ENCODE assay signal across 8 cellular contexts in the genomic region with DNA sequence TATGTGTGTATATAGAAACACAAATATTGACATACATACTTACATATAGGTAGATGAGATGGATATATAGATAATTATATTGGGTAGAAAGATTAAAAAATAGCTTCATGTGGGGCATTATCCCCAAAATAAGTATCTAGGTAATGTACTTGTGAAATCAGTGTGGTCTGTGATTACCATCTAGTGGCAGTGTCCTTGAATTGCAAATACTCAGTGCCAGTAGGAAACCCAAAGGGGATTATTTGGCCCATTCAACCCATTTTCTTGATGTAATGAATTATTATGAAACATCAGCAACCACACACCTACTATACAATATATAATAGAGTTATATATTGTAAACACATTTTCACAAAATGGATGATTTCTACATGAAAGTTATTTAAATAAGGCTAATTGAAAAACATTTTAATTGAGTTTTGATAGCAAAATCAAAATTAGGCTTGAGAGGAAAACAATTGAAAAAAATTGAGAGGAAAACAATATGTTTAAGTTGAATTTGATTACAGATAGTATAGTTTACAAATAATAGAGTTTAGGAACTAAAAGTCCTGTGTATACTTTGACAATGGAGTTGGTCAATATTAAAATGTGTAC.
A peak's percentile ranks its signal among the peaks of the same experiment; 100 is the strongest.
DNase-seq lines count a peak whose midpoint lies in the region; ATAC-seq and TF ChIP-seq lines count a peak whose summit lies in the region.

No MANE protein-coding gene starts in this region.

- H3K27me3 Mint-ChIP-seq in endodermal cell (ENCODE audit: insufficient read depth) (no peaks in the 10 kb centered on the region), T-cell (no peaks in the 10 kb centered on the region)
- no peaks in the 10 kb centered on the region for H3K27me3 Mint-ChIP-seq in activated CD4-positive, alpha-beta T cell treated with anti-CD3 and anti-CD28 coated beads, Interleukin-2, amount 10 ng/mL, durations not matched to agents 7 days and 5 days

- no peak overlapping the region for H2AFZ ChIP-seq in HCT116 (ENCODE audit: low read depth, low read length, poor library complexity, severe bottlenecking)

- TF ChIP-seq POLR2A in HCT116 (IDR thresholded peaks at IDR 0.05; ENCODE audit: borderline replicate concordance, extremely low read depth, insufficient read depth, insufficient read length): no peak

- no peak overlapping the region for H3K4me3 ChIP-seq in HCT116 (replicated peaks in 1 of 2; ENCODE audit: low read depth in 1 of 2, low read length in 2 of 2)
- H3K4me3 ChIP-seq in endodermal cell (ENCODE audit: low read length): no peak overlapping the region

- RAD21 ChIA-PET in HCT116 (lab: Charles Lee; ENCODE audit: low non-redundant PET in 1 of 2, low total read pairs in 2 of 2, uncharacterized antibody in 2 of 2, unreplicated experiment in 2 of 2): interaction anchor here in 1 of 2 experiments (1.0 kb wide), 1 partner anchor 1943 kb away, joined by 3 read pairs; no protein-coding TSS in a partner anchor

- no peak overlapping the region for H3K4me2 ChIP-seq in HCT116 (ENCODE audit: low read length)

- intact Hi-C loops in HCT116 (cut with micrococcal nuclease): loop anchor here (1.0 to 10.0 kb wide), 5 partner anchors 356 to 1942 kb away; no protein-coding TSS in a partner anchor

- H3K9me3 ChIP-seq in HCT116 (ENCODE audit: control insufficient read depth in 1 of 2, insufficient read depth in 1 of 2, low read depth in 1 of 2, low read length in 2 of 2) (no peaks in the 10 kb centered on the region), endodermal cell (ENCODE audit: control insufficient read depth, low read length) (peaks cover 1% of the 10 kb centered on the region)

- no peaks in the 10 kb centered on the region for H3K9me2 ChIP-seq in HCT116 (ENCODE audit: insufficient read depth)

- BruUV-seq in HCT116 (replicated peaks; lab: Mats Ljungman, UMichigan): no TSS peak

- POLR2A ChIA-PET in HCT116 (lab: Charles Lee): no interaction called here
- POLR2A ChIA-PET in T-cell (lab: Charles Lee): no interaction called here
- POLR2A ChIA-PET in activated CD4-positive, alpha-beta T cell treated with anti-CD3 and anti-CD28 coated beads, Interleukin-2, amount 10 ng/mL, durations not matched to agents 7 days and 5 days (lab: Charles Lee): no interaction called here

- H4K20me1 ChIP-seq in HCT116 (ENCODE audit: insufficient read depth): no peaks in the 10 kb centered on the region

- H3K36me3 Mint-ChIP-seq in endodermal cell (ENCODE audit: low read depth) (no peaks in the 10 kb centered on the region), T-cell (no peaks in the 10 kb centered on the region)
- H3K36me3 Mint-ChIP-seq in activated CD4-positive, alpha-beta T cell treated with anti-CD3 and anti-CD28 coated beads, Interleukin-2, amount 10 ng/mL, durations not matched to agents 7 days and 5 days (ENCODE audit: low read depth): no peaks in the 10 kb centered on the region

- CTCF ChIA-PET in HCT116 (lab: Charles Lee) (interaction anchor here (0.6 to 1.1 kb wide), 5 partner anchors 168 to 1943 kb away, joined by 3 to 5 read pairs (median 3); no protein-coding TSS in a partner anchor), T-cell (lab: Charles Lee) (no interaction called here)
- CTCF ChIA-PET in activated CD4-positive, alpha-beta T cell treated with anti-CD3 and anti-CD28 coated beads, Interleukin-2, amount 10 ng/mL, durations not matched to agents 7 days and 5 days (lab: Charles Lee): no interaction called here

- H3K36me3 ChIP-seq in HCT116 (ENCODE audit: control insufficient read depth in 1 of 2, insufficient read depth in 2 of 2, low read length in 2 of 2) (no peaks in the 10 kb centered on the region), endodermal cell (ENCODE audit: control insufficient read depth, insufficient read depth, low read length) (no peaks in the 10 kb centered on the region)

- H3K9ac ChIP-seq in HCT116 (ENCODE audit: low read length): no peak overlapping the region
- no peak overlapping the region for H3K9ac ChIP-seq in endodermal cell (ENCODE audit: extremely low read depth, low read length, poor library complexity, severe bottlenecking)

- peak; percentile 67 for ATAC-seq in HCT116
- ATAC-seq in T-cell (replicated peaks in 1 of 4): no peak

- peaks cover 6% of the 10 kb centered on the region for H3K9me3 Mint-ChIP-seq in endodermal cell
- peaks cover 14 to 17% (median 15%) of the 10 kb centered on the region in 3 donors for H3K9me3 Mint-ChIP-seq in T-cell
- peaks cover 3% of the 10 kb centered on the region for H3K9me3 Mint-ChIP-seq in activated CD4-positive, alpha-beta T cell treated with anti-CD3 and anti-CD28 coated beads, Interleukin-2, amount 10 ng/mL, durations not matched to agents 7 days and 5 days

- DNase-seq in DMS114 treated with DMSO at 0.1 percent for 48 hours (lab: John Stamatoyannopoulos, UW; ENCODE audit: unreplicated experiment): peak; percentile 30
- peak; percentile 32 for DNase-seq in HCT116 (ENCODE audit: low read depth, low spot score)
- peak; percentile 0 for DNase-seq in NCI-H82 treated with DMSO at 0.1 percent for 48 hours (lab: John Stamatoyannopoulos, UW; ENCODE audit: unreplicated experiment)
- peak; percentile 44 for DNase-seq in endodermal cell
- peak; percentile 47 for DNase-seq in pons (ENCODE audit: low spot score)
- no peak for DNase-seq in T-cell
- DNase-seq in HK-2 (ENCODE audit: unreplicated experiment): no peak
- DNase-seq in activated CD4-positive, alpha-beta T cell treated with anti-CD3 and anti-CD28 coated beads, Interleukin-2, amount 10 ng/mL, durations not matched to agents 7 days and 5 days: no peak

- TF ChIP-seq CTCF in HCT116 (IDR thresholded peaks at IDR 0.05 in 2 of 3, conservative IDR thresholded peaks at IDR 0.05 in 1 of 3; ENCODE audit: borderline replicate concordance in 1 of 3, insufficient read depth in 1 of 3, low read depth in 2 of 3, low read length in 2 of 3) (peak; percentile 56 to 75 (median 63)), endodermal cell (conservative IDR thresholded peaks at IDR 0.05) (peak; percentile 91)

- no peaks in the 10 kb centered on the region for H3K79me2 ChIP-seq in HCT116 (ENCODE audit: insufficient read depth, low read length)

- no peaks in the 10 kb centered on the region for H3K4me1 ChIP-seq in HCT116 (ENCODE audit: control insufficient read depth in 1 of 2, insufficient read depth in 2 of 2, low read length in 2 of 2)
- H3K4me1 ChIP-seq in endodermal cell (ENCODE audit: control insufficient read depth, insufficient read depth, low read length): no peaks in the 10 kb centered on the region

- H3K27me3 ChIP-seq in HCT116 (ENCODE audit: insufficient read depth, low read length) (no peaks in the 10 kb centered on the region), endodermal cell (ENCODE audit: control insufficient read depth, insufficient read depth, low read length, poor library complexity, severe bottlenecking) (no peaks in the 10 kb centered on the region)

- no peak overlapping the region for H3K27ac Mint-ChIP-seq in endodermal cell
- H3K27ac Mint-ChIP-seq in T-cell: no peak overlapping the region
- H3K27ac Mint-ChIP-seq in activated CD4-positive, alpha-beta T cell treated with anti-CD3 and anti-CD28 coated beads, Interleukin-2, amount 10 ng/mL, durations not matched to agents 7 days and 5 days: no peak overlapping the region

- peaks cover 12% of the 10 kb centered on the region for H3K4me1 Mint-ChIP-seq in endodermal cell
- H3K4me1 Mint-ChIP-seq in T-cell: no peaks in the 10 kb centered on the region
- H3K4me1 Mint-ChIP-seq in activated CD4-positive, alpha-beta T cell treated with anti-CD3 and anti-CD28 coated beads, Interleukin-2, amount 10 ng/mL, durations not matched to agents 7 days and 5 days: no peaks in the 10 kb centered on the region

- H3K27ac ChIP-seq in HCT116 (ENCODE audit: low read depth, low read length) (no peak overlapping the region), endodermal cell (ENCODE audit: low read depth, low read length) (no peak overlapping the region)

- peak; percentile 83 for TF ChIP-seq RAD21 in HCT116 (IDR thresholded peaks at IDR 0.05; ENCODE audit: low read depth)

- H3K4me3 Mint-ChIP-seq in endodermal cell (no peak overlapping the region), T-cell (no peak overlapping the region)
- no peak overlapping the region for H3K4me3 Mint-ChIP-seq in activated CD4-positive, alpha-beta T cell treated with anti-CD3 and anti-CD28 coated beads, Interleukin-2, amount 10 ng/mL, durations not matched to agents 7 days and 5 days

TF ChIP-seq in HCT116, 20 proteins besides CTCF, POLR2A, EP300 and RAD21:
- TF ChIP-seq YY1 (IDR thresholded peaks at IDR 0.05; ENCODE audit: extremely low read depth, insufficient replicate concordance, low read depth, low read length): no peak
- TF ChIP-seq EGR1 (IDR thresholded peaks at IDR 0.05; ENCODE audit: low read depth): no peak
TF ChIP-seq in HCT116: peak in this region for 0.

Comparison
In these comparisons a context has a peak if more than half of its experiments do, and no peak if none do; other contexts are left out.
1. DNase-seq: peak in DMS114 treated with DMSO at 0.1 percent for 48 hours (single experiment), HCT116 (single experiment), NCI-H82 treated with DMSO at 0.1 percent for 48 hours (single experiment), endodermal cell (single experiment) and pons (single experiment); none in T-cell (0 of 34), HK-2 (single experiment) and activated CD4-positive, alpha-beta T cell treated with anti-CD3 and anti-CD28 coated beads, Interleukin-2, amount 10 ng/mL, durations not matched to agents 7 days and 5 days (single experiment).